Comparison of ENCODE assay signal across 14 cellular contexts in the genomic region with DNA sequence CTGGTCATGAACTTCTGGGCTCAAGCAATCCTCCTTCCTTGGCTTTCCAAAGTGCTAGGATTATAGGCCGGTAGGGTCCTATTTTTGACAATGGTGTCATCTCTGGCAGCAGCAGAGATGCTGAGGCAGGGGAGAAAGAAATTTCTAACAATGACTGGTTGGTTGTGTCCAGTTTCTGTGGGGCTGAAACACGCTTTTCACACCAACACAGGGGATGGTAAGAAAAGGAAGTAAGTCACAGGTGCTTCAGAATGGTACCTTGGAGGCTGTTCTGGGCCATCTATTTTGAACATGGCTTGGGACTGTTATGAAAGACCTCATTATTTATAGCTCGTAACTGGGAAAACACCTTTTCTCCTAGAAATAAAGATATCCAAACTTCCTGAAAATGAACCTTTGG.
DNase-seq lines count a peak whose midpoint lies in the region; ATAC-seq and TF ChIP-seq lines count a peak whose summit lies in the region.
"Had no signal": no experiment of that assay in that cellular context is flagged by ENCODE, and none has a peak within 500 bp of the region (broad histone marks: within the 10 kb centered on the region; RNA-seq: fewer than 3 reads in every experiment).

No MANE protein-coding gene starts in this region.

- no peaks in the 10 kb centered on the region for H3K9me3 ChIP-seq in SK-N-SH
- no peaks in the 10 kb centered on the region for H3K9me3 ChIP-seq in thyroid gland
- H3K9me3 ChIP-seq: BLaER1 treated with 17β-estradiol and CSF1 and Interleukin-3, amounts not matched to agents 10 nM and 100 nM had no signal

- H3K4me1 ChIP-seq in SK-N-SH (ENCODE audit: control insufficient read depth in 1 of 2, insufficient read depth in 2 of 2, low read depth in 1 of 2, low read length in 1 of 2) (peaks cover 0 to 26% of the 10 kb centered on the region in 2 experiments; a peak in 2 of 4 replicates), thyroid gland (no peaks in the 10 kb centered on the region)

- peaks cover 66% of the 10 kb centered on the region for H3K4me1 Mint-ChIP-seq in activated T-cell treated with anti-CD3 and anti-CD28 coated beads, Interleukin-2, amount 50 U/mL, for 72 hours (ENCODE audit: low read depth)
- peaks cover 67% of the 10 kb centered on the region for H3K4me1 Mint-ChIP-seq in activated naive CD8-positive, alpha-beta T cell (ENCODE audit: low read depth)
- peaks cover 26 to 55% (median 41%) of the 10 kb centered on the region in 4 donors for H3K4me1 Mint-ChIP-seq in naive thymus-derived CD8-positive, alpha-beta T cell

- no peak for TF ChIP-seq EP300 in SK-N-SH (IDR thresholded peaks at IDR 0.05; ENCODE audit: borderline replicate concordance in 1 of 2, low read depth in 1 of 2, low read length in 1 of 2)

- no peaks in the 10 kb centered on the region for H4K20me1 ChIP-seq in SK-N-SH (ENCODE audit: insufficient read depth)
- H4K20me1 ChIP-seq: BLaER1 treated with 17β-estradiol and CSF1 and Interleukin-3, amounts not matched to agents 10 nM and 100 nM had no signal

- no peak overlapping the region for H3K4me3 Mint-ChIP-seq in activated T-cell treated with anti-CD3 and anti-CD28 coated beads, Interleukin-2, amount 50 U/mL, for 72 hours
- H3K4me3 Mint-ChIP-seq in activated naive CD8-positive, alpha-beta T cell, result peak overlapping the region; percentile 63
- peak overlapping the region in 1 of 10 donors; percentile 54 for H3K4me3 Mint-ChIP-seq in naive thymus-derived CD8-positive, alpha-beta T cell

- TF ChIP-seq CTCF in SK-N-SH (IDR thresholded peaks at IDR 0.05), result no peak
- no peak for TF ChIP-seq CTCF in thyroid gland (IDR thresholded peaks at IDR 0.05)

- H3K27ac Mint-ChIP-seq in activated T-cell treated with anti-CD3 and anti-CD28 coated beads, Interleukin-2, amount 50 U/mL, for 72 hours, result peak overlapping the region; percentile 59
- peak overlapping the region; percentile 84 for H3K27ac Mint-ChIP-seq in activated naive CD8-positive, alpha-beta T cell
- H3K27ac Mint-ChIP-seq in naive thymus-derived CD8-positive, alpha-beta T cell, result peak overlapping the region; percentile 28 to 87 (median 67)

- H3K27ac ChIP-seq in SK-N-SH (ENCODE audit: low read depth in 2 of 2, low read length in 1 of 2) (peak overlapping the region in 1 of 2 experiments; percentile 95; a peak in 2 of 4 replicates), thyroid gland (no peak overlapping the region)
- H3K27ac ChIP-seq: BLaER1 treated with 17β-estradiol and CSF1 and Interleukin-3, amounts not matched to agents 10 nM and 100 nM had no signal

- no peak for DNase-seq in activated T-cell treated with anti-CD3 and anti-CD28 coated beads, Interleukin-2, amount 50 U/mL, for 72 hours
- DNase-seq in activated T-cell treated with anti-CD3 and anti-CD28 coated beads, Interleukin-2, amount 50 U/mL, for 1 hour, result no peak
- DNase-seq in naive thymus-derived CD8-positive, alpha-beta T cell, result no peak
- no peak for DNase-seq in SK-N-SH
- no peak for DNase-seq in OCI-M2 (lab: John Stamatoyannopoulos, UW; ENCODE audit: unreplicated experiment)
- DNase-seq in thyroid gland, result no peak
- DNase-seq: NCI-H1092 treated with DMSO at 0.1 percent for 48 hours; NCI-H2081; NK-92 treated with Interleukin-12 subunit alpha and Interleukin-12 subunit beta, amount 100 ng/mL, for 24 hours; Right ventricle myocardium superior had no signal

- H3K79me2 ChIP-seq in SK-N-SH (ENCODE audit: insufficient read depth), result no peaks in the 10 kb centered on the region

- H3K36me3 Mint-ChIP-seq in activated T-cell treated with anti-CD3 and anti-CD28 coated beads, Interleukin-2, amount 50 U/mL, for 72 hours (ENCODE audit: insufficient read depth in 2 of 2), result peaks cover 8 to 26% of the 10 kb centered on the region in 2 donors
- H3K36me3 Mint-ChIP-seq in activated naive CD8-positive, alpha-beta T cell, result peaks cover 33% of the 10 kb centered on the region
- peaks cover 6 to 57% (median 8%) of the 10 kb centered on the region in 3 donors for H3K36me3 Mint-ChIP-seq in naive thymus-derived CD8-positive, alpha-beta T cell

- H3K9me3 Mint-ChIP-seq in activated T-cell treated with anti-CD3 and anti-CD28 coated beads, Interleukin-2, amount 50 U/mL, for 72 hours, result no peaks in the 10 kb centered on the region
- H3K9me3 Mint-ChIP-seq in activated naive CD8-positive, alpha-beta T cell (ENCODE audit: low read depth), result no peaks in the 10 kb centered on the region
- H3K9me3 Mint-ChIP-seq in naive thymus-derived CD8-positive, alpha-beta T cell, result no peaks in the 10 kb centered on the region

- WGBS in SK-N-SH (ENCODE audit: low lambda C conversion rate), result 93% methylated on average over 3 of the region's 3 CpGs
- 97 to 99% methylated on average over 3 of the region's 3 CpGs for WGBS in thyroid gland, 2 donors

- no peak for TF ChIP-seq RAD21 in SK-N-SH (IDR thresholded peaks at IDR 0.05; ENCODE audit: low read length)

- no peaks in the 10 kb centered on the region for H3F3A ChIP-seq in SK-N-SH (replicated peaks; ENCODE audit: insufficient read depth)

- H3K4me3 ChIP-seq in SK-N-SH (ENCODE audit: low read depth in 2 of 2, low read length in 1 of 2), result no peak overlapping the region
- no peak overlapping the region for H3K4me3 ChIP-seq in thyroid gland (replicated peaks in 1 of 3)
- H3K4me3 ChIP-seq: BLaER1 treated with 17β-estradiol and CSF1 and Interleukin-3, amounts not matched to agents 10 nM and 100 nM; K562 had no signal

- H2AFZ ChIP-seq in SK-N-SH (ENCODE audit: low read depth), result no peak overlapping the region

- H3K4me2 ChIP-seq in SK-N-SH, result no peak overlapping the region
- H3K4me2 ChIP-seq: BLaER1 treated with 17β-estradiol and CSF1 and Interleukin-3, amounts not matched to agents 10 nM and 100 nM had no signal

- H3K36me3 ChIP-seq in SK-N-SH (replicated peaks in 1 of 2; ENCODE audit: control insufficient read depth in 1 of 2, insufficient read depth in 2 of 2, low read length in 1 of 2) (no peaks in the 10 kb centered on the region), thyroid gland (no peaks in the 10 kb centered on the region)

- CTCF ChIA-PET in SK-N-SH (lab: Yijun Ruan, JAX), result interaction anchor here (1.1 to 2.8 kb wide), 8 partner anchors 11 to 512 kb away, joined by 4 to 28 read pairs (median 7); no protein-coding TSS in a partner anchor

- H3K27me3 ChIP-seq in SK-N-SH (ENCODE audit: insufficient read depth) (0 out of 2 replicates have a peak, but pooled peaks cover 5% of the 10 kb centered on the region), thyroid gland (no peaks in the 10 kb centered on the region)
- H3K27me3 ChIP-seq: BLaER1 treated with 17β-estradiol and CSF1 and Interleukin-3, amounts not matched to agents 10 nM and 100 nM had no signal

- no peak overlapping the region for H3K9ac ChIP-seq in SK-N-SH
- H3K9ac ChIP-seq: BLaER1 treated with 17β-estradiol and CSF1 and Interleukin-3, amounts not matched to agents 10 nM and 100 nM had no signal

- H3K27me3 Mint-ChIP-seq in activated T-cell treated with anti-CD3 and anti-CD28 coated beads, Interleukin-2, amount 50 U/mL, for 72 hours (ENCODE audit: low read depth), result no peaks in the 10 kb centered on the region
- H3K27me3 Mint-ChIP-seq in activated naive CD8-positive, alpha-beta T cell, result no peaks in the 10 kb centered on the region
- no peaks in the 10 kb centered on the region for H3K27me3 Mint-ChIP-seq in naive thymus-derived CD8-positive, alpha-beta T cell

- TF ChIP-seq POLR2A in thyroid gland (IDR thresholded peaks at IDR 0.05), result no peak

- no peak for ATAC-seq in activated T-cell treated with anti-CD3 and anti-CD28 coated beads, Interleukin-2, amount 50 U/mL, for 72 hours (replicated peaks in 1 of 2)
- peak; percentile 56 for ATAC-seq in GM18867 (IDR thresholded peaks at IDR 0.05; ENCODE audit: unreplicated experiment)
- ATAC-seq in naive thymus-derived CD8-positive, alpha-beta T cell, result no peak

- POLR2A ChIA-PET in naive thymus-derived CD8-positive, alpha-beta T cell (lab: Charles Lee), result no interaction called here
- POLR2A ChIA-PET in SK-N-SH (lab: Yijun Ruan, JAX), result interaction anchor here (1.4 to 1.5 kb wide), 3 partner anchors 11 to 19 kb away, joined by 4 to 11 read pairs (median 4); no protein-coding TSS in a partner anchor

- intact Hi-C loops in thyroid gland (cut with DNase I), result no loop called here

- H3K9me2 ChIP-seq in SK-N-SH, result no peaks in the 10 kb centered on the region

TF ChIP-seq in SK-N-SH, 30 proteins besides CTCF, POLR2A, EP300 and RAD21:
- TF ChIP-seq SIN3A (IDR thresholded peaks at IDR 0.05; ENCODE audit: borderline replicate concordance, low read depth, low read length) (no peak), TEAD4 (IDR thresholded peaks at IDR 0.05; ENCODE audit: borderline replicate concordance, insufficient read depth) (no peak), RCOR1 (IDR thresholded peaks at IDR 0.05; ENCODE audit: low read length) (no peak), EZH2phosphoT487 (IDR thresholded peaks at IDR 0.05; ENCODE audit: borderline replicate concordance, low read depth) (no peak), POLR2AphosphoS5 (IDR thresholded peaks at IDR 0.05; ENCODE audit: low read depth, low read length) (no peak), MEF2A (IDR thresholded peaks at IDR 0.05; ENCODE audit: borderline replicate concordance, low read depth) (no peak)
